Comparison of ENCODE assay signal across 1 cellular context in the genomic region with DNA sequence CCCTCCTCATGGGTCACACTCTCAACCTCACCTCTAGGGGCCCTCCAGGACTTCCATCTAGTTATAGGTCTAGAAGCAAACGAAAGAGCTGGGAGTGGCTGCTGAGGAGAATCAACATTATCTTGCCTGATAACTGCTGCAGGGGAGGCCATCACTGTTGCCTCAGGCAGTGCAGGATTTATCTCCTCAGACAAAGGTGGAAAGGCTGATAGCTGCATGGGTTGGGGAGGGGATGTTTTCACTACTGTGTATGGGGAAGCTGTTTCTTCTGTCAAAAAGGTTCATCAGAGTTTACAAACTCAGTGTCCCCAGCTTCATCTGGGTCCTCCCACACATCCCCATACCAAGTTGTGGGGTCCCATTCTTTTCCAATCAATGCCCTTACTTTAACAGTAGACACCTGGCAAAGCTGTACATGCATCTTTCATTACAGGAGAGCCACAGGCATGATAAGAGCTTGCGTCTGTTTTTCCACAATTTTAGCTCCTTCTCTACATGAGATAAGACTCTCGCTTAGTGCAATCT.
TF ChIP-seq lines count a peak whose summit lies in the region.

No MANE protein-coding gene starts in this region.

TF ChIP-seq in K562, 482 proteins besides CTCF, POLR2A, EP300 and RAD21 (continued from another document):
- TF ChIP-seq, protein P1, sequence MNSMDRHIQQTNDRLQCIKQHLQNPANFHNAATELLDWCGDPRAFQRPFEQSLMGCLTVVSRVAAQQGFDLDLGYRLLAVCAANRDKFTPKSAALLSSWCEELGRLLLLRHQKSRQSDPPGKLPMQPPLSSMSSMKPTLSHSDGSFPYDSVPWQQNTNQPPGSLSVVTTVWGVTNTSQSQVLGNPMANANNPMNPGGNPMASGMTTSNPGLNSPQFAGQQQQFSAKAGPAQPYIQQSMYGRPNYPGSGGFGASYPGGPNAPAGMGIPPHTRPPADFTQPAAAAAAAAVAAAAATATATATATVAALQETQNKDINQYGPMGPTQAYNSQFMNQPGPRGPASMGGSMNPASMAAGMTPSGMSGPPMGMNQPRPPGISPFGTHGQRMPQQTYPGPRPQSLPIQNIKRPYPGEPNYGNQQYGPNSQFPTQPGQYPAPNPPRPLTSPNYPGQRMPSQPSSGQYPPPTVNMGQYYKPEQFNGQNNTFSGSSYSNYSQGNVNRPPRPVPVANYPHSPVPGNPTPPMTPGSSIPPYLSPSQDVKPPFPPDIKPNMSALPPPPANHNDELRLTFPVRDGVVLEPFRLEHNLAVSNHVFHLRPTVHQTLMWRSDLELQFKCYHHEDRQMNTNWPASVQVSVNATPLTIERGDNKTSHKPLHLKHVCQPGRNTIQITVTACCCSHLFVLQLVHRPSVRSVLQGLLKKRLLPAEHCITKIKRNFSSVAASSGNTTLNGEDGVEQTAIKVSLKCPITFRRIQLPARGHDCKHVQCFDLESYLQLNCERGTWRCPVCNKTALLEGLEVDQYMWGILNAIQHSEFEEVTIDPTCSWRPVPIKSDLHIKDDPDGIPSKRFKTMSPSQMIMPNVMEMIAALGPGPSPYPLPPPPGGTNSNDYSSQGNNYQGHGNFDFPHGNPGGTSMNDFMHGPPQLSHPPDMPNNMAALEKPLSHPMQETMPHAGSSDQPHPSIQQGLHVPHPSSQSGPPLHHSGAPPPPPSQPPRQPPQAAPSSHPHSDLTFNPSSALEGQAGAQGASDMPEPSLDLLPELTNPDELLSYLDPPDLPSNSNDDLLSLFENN (IDR thresholded peaks at IDR 0.05; ENCODE audit: low read depth in 2 of 2, low read length in 2 of 2) = peak in 1 of 2 experiments; percentile 89; a peak in 2 of 4 replicates
- TF ChIP-seq GATA2 (CRISPR knock-in tag; IDR thresholded peaks at IDR 0.05) = peak; percentile 98
- no peak for TF ChIP-seq ZNF175 (CRISPR knock-in tag; IDR thresholded peaks at IDR 0.05; ENCODE audit: low read depth)
- TF ChIP-seq, protein P2, sequence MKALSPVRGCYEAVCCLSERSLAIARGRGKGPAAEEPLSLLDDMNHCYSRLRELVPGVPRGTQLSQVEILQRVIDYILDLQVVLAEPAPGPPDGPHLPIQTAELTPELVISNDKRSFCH (CRISPR knock-in tag; IDR thresholded peaks at IDR 0.05) = no peak
- TF ChIP-seq, protein P2 (tag; IDR thresholded peaks at IDR 0.05) = peak; percentile 65; the same call in 1 of the 2 replicates
- TF ChIP-seq, protein P3, sequence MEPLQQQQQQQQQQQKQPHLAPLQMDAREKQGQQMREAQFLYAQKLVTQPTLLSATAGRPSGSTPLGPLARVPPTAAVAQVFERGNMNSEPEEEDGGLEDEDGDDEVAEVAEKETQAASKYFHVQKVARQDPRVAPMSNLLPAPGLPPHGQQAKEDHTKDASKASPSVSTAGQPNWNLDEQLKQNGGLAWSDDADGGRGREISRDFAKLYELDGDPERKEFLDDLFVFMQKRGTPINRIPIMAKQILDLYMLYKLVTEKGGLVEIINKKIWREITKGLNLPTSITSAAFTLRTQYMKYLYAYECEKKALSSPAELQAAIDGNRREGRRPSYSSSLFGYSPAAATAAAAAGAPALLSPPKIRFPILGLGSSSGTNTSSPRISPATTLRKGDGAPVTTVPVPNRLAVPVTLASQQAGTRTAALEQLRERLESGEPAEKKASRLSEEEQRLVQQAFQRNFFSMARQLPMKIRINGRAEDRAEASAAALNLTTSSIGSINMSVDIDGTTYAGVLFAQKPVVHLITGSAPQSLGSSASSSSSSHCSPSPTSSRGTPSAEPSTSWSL (CRISPR knock-in tag; IDR thresholded peaks at IDR 0.05; ENCODE audit: borderline replicate concordance) = no peak
- no peak for TF ChIP-seq POLR2H (tag; IDR thresholded peaks at IDR 0.05; ENCODE audit: low read depth)
- TF ChIP-seq CEBPB (tag; IDR thresholded peaks at IDR 0.05) = peak; percentile 58; the same call in 1 of the 2 replicates
- TF ChIP-seq SMAD3 (CRISPR knock-in tag; conservative IDR thresholded peaks at IDR 0.05) = 0 out of 2 replicates have a peak, but pooled peaks have one; percentile 27
- no peak for TF ChIP-seq ELF2 (CRISPR knock-in tag; IDR thresholded peaks at IDR 0.05)
- TF ChIP-seq, protein P4, sequence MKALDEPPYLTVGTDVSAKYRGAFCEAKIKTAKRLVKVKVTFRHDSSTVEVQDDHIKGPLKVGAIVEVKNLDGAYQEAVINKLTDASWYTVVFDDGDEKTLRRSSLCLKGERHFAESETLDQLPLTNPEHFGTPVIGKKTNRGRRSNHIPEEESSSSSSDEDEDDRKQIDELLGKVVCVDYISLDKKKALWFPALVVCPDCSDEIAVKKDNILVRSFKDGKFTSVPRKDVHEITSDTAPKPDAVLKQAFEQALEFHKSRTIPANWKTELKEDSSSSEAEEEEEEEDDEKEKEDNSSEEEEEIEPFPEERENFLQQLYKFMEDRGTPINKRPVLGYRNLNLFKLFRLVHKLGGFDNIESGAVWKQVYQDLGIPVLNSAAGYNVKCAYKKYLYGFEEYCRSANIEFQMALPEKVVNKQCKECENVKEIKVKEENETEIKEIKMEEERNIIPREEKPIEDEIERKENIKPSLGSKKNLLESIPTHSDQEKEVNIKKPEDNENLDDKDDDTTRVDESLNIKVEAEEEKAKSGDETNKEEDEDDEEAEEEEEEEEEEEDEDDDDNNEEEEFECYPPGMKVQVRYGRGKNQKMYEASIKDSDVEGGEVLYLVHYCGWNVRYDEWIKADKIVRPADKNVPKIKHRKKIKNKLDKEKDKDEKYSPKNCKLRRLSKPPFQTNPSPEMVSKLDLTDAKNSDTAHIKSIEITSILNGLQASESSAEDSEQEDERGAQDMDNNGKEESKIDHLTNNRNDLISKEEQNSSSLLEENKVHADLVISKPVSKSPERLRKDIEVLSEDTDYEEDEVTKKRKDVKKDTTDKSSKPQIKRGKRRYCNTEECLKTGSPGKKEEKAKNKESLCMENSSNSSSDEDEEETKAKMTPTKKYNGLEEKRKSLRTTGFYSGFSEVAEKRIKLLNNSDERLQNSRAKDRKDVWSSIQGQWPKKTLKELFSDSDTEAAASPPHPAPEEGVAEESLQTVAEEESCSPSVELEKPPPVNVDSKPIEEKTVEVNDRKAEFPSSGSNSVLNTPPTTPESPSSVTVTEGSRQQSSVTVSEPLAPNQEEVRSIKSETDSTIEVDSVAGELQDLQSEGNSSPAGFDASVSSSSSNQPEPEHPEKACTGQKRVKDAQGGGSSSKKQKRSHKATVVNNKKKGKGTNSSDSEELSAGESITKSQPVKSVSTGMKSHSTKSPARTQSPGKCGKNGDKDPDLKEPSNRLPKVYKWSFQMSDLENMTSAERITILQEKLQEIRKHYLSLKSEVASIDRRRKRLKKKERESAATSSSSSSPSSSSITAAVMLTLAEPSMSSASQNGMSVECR (CRISPR knock-in tag; IDR thresholded peaks at IDR 0.05) = no peak
- peak; percentile 96 for TF ChIP-seq TAL1 (IDR thresholded peaks at IDR 0.05)
- TF ChIP-seq ZBED1 (IDR thresholded peaks at IDR 0.05) = no peak; the same call in 1 of the 2 replicates
- TF ChIP-seq, protein P5, sequence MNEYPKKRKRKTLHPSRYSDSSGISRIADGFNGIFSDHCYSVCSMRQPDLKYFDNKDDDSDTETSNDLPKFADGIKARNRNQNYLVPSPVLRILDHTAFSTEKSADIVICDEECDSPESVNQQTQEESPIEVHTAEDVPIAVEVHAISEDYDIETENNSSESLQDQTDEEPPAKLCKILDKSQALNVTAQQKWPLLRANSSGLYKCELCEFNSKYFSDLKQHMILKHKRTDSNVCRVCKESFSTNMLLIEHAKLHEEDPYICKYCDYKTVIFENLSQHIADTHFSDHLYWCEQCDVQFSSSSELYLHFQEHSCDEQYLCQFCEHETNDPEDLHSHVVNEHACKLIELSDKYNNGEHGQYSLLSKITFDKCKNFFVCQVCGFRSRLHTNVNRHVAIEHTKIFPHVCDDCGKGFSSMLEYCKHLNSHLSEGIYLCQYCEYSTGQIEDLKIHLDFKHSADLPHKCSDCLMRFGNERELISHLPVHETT (CRISPR knock-in tag; conservative IDR thresholded peaks at IDR 0.05 in 1 of 2, IDR thresholded peaks at IDR 0.05 in 1 of 2) = 0 out of 4 replicates have a peak, but pooled peaks of 1 of the 2 experiments have one; percentile 44
- TF ChIP-seq, protein P6, sequence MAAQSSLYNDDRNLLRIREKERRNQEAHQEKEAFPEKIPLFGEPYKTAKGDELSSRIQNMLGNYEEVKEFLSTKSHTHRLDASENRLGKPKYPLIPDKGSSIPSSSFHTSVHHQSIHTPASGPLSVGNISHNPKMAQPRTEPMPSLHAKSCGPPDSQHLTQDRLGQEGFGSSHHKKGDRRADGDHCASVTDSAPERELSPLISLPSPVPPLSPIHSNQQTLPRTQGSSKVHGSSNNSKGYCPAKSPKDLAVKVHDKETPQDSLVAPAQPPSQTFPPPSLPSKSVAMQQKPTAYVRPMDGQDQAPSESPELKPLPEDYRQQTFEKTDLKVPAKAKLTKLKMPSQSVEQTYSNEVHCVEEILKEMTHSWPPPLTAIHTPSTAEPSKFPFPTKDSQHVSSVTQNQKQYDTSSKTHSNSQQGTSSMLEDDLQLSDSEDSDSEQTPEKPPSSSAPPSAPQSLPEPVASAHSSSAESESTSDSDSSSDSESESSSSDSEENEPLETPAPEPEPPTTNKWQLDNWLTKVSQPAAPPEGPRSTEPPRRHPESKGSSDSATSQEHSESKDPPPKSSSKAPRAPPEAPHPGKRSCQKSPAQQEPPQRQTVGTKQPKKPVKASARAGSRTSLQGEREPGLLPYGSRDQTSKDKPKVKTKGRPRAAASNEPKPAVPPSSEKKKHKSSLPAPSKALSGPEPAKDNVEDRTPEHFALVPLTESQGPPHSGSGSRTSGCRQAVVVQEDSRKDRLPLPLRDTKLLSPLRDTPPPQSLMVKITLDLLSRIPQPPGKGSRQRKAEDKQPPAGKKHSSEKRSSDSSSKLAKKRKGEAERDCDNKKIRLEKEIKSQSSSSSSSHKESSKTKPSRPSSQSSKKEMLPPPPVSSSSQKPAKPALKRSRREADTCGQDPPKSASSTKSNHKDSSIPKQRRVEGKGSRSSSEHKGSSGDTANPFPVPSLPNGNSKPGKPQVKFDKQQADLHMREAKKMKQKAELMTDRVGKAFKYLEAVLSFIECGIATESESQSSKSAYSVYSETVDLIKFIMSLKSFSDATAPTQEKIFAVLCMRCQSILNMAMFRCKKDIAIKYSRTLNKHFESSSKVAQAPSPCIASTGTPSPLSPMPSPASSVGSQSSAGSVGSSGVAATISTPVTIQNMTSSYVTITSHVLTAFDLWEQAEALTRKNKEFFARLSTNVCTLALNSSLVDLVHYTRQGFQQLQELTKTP (IDR thresholded peaks at IDR 0.05; ENCODE audit: low read depth in 1 of 2, partially characterized antibody in 2 of 2) = peak in 1 of 2 experiments; percentile 67
- TF ChIP-seq NFIX (CRISPR knock-in tag; IDR thresholded peaks at IDR 0.05; ENCODE audit: low read depth) = no peak
- TF ChIP-seq PHB2 (IDR thresholded peaks at IDR 0.05; ENCODE audit: low read depth) = peak; percentile 86
- TF ChIP-seq KHSRP (IDR thresholded peaks at IDR 0.05) = peak; percentile 61; the same call in 1 of the 2 replicates
- TF ChIP-seq, protein P7, sequence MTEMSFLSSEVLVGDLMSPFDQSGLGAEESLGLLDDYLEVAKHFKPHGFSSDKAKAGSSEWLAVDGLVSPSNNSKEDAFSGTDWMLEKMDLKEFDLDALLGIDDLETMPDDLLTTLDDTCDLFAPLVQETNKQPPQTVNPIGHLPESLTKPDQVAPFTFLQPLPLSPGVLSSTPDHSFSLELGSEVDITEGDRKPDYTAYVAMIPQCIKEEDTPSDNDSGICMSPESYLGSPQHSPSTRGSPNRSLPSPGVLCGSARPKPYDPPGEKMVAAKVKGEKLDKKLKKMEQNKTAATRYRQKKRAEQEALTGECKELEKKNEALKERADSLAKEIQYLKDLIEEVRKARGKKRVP (CRISPR knock-in tag; IDR thresholded peaks at IDR 0.05) = no peak
